Comparison of ENCODE assay signal across 23 cellular contexts in the genomic region with DNA sequence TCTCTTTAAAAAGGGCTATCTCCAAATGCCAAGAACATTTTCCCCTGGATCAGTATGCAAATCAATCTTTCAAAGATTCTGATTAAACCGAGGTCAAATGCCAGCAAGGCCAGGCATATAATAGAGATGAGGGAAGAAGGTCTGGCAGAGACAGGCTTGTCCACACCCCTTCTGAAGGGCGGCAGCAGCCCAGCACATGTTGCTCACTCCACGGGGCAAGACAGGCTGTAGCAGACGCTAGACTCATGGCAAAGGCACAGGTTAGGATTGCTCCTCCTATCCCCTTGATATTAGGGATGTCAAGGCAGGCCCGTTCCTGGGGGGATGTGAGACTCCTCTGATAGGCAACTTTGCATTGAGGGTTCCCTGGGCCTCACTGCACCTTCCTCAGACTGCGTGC.
"Had no signal": no experiment of that assay in that cellular context is flagged by ENCODE, and none has a peak within 500 bp of the region (broad histone marks: within the 10 kb centered on the region; RNA-seq: fewer than 3 reads in every experiment).

No MANE protein-coding gene starts in this region.

- H2AFZ ChIP-seq: hepatocyte, neural progenitor cell had no signal

- H3K4me2 ChIP-seq: hepatocyte, neural progenitor cell had no signal

- H3K79me2 ChIP-seq: hepatocyte had no signal

- H3K9me3 ChIP-seq: colonic mucosa, gastroesophageal sphincter, prostate gland, sigmoid colon, testis, tibial artery, upper lobe of left lung had no signal

- H3K27ac ChIP-seq: colonic mucosa, esophagus muscularis mucosa, foreskin keratinocyte, gastroesophageal sphincter, heart left ventricle, hepatocyte, left lung, neural progenitor cell, prostate gland, sigmoid colon, testis, tibial artery, upper lobe of left lung had no signal

- H3K4me3 ChIP-seq: colonic mucosa, esophagus muscularis mucosa, gastroesophageal sphincter, heart left ventricle, hepatocyte, left lung, neural progenitor cell, prostate gland, sigmoid colon, testis, tibial artery, upper lobe of left lung had no signal

- H3K4me1 ChIP-seq: colonic mucosa, esophagus muscularis mucosa, foreskin keratinocyte, gastroesophageal sphincter, heart left ventricle, left lung, neural progenitor cell, prostate gland, sigmoid colon, testis, tibial artery, upper lobe of left lung had no signal

- DNase-seq: colonic mucosa; effector CD8-positive, alpha-beta T cell; foreskin keratinocyte; heart left ventricle; left cardiac atrium; left lung; mammary epithelial cell; mesendoderm; natural killer cell; nucleus accumbens; right cardiac atrium; sigmoid colon; stimulated activated CD4-positive, alpha-beta T cell treated with anti-CD3 and anti-CD28 coated beads, Interleukin-4, amount 100 ng/mL, for 4 hours; stimulated activated naive CD8-positive, alpha-beta T cell treated with anti-CD3 and anti-CD28 coated beads, Interleukin-15, Interleukin-2, amounts not matched to agents 100 U/mL and 50 U/mL, for 24 hours; substantia nigra; testis; tibial artery; upper lobe of left lung had no signal

- H3K36me3 ChIP-seq: colonic mucosa, esophagus muscularis mucosa, heart left ventricle, left lung, neural progenitor cell, prostate gland, sigmoid colon, upper lobe of left lung had no signal

- H3K27me3 ChIP-seq: colonic mucosa, esophagus muscularis mucosa, gastroesophageal sphincter, hepatocyte, left lung, neural progenitor cell, sigmoid colon, testis, tibial artery, upper lobe of left lung had no signal

- H3K9ac ChIP-seq: neural progenitor cell had no signal
